Comparison of ENCODE assay signal across 26 cellular contexts in genomic region chr4:141376769-141377168, GRCh38.
DNase-seq lines count a peak whose midpoint lies in the region; ATAC-seq and TF ChIP-seq lines count a peak whose summit lies in the region.
"Had no signal": no experiment of that assay in that cellular context is flagged by ENCODE, and none has a peak within 500 bp of the region (broad histone marks: within the 10 kb centered on the region; RNA-seq: fewer than 3 reads in every experiment).

No MANE protein-coding gene starts in this region.

- H3K4me1 ChIP-seq in colonic mucosa, result no peaks in the 10 kb centered on the region
- H3K4me1 ChIP-seq: left ventricle myocardium inferior had no signal

- peak; percentile 61 for ATAC-seq in GM18505 (IDR thresholded peaks at IDR 0.05; ENCODE audit: unreplicated experiment)
- ATAC-seq in GM19463 (IDR thresholded peaks at IDR 0.05; ENCODE audit: unreplicated experiment), result peak; percentile 95
- ATAC-seq in HG02798 (IDR thresholded peaks at IDR 0.05; ENCODE audit: poor library complexity, unreplicated experiment), result peak; percentile 97
- ATAC-seq in HG03469 (IDR thresholded peaks at IDR 0.05; ENCODE audit: unreplicated experiment), result peak; percentile 70
- ATAC-seq: stimulated activated effector memory CD8-positive, alpha-beta T cell treated with anti-CD3 and anti-CD28 coated beads, Interleukin-12 subunit alpha, Interleukin-12 subunit beta, amount 100 ng/mL, for 72 hours had no signal

- H3K27me3 ChIP-seq in colonic mucosa, result no peaks in the 10 kb centered on the region
- H3K27me3 ChIP-seq: neutrophil had no signal

- TF ChIP-seq POLR2A in GM18505 (IDR thresholded peaks at IDR 0.05; ENCODE audit: borderline replicate concordance, extremely low read depth, insufficient read depth, insufficient read length) (no peak), lower leg skin (IDR thresholded peaks at IDR 0.05) (no peak)

- H3K4me3 ChIP-seq in colonic mucosa, result no peak overlapping the region
- no peak overlapping the region for H3K4me3 ChIP-seq in lower leg skin (ENCODE audit: low read depth, poor library complexity, severe bottlenecking)
- H3K4me3 ChIP-seq: left ventricle myocardium inferior, thoracic aorta had no signal

- H3K27ac ChIP-seq in colonic mucosa, result no peak overlapping the region
- H3K27ac ChIP-seq: left ventricle myocardium inferior, neutrophil, thoracic aorta, WERI-Rb-1 had no signal

- DNase-seq in middle frontal gyrus (ENCODE audit: extremely low spot score, low spot score) (no peak), NCI-H345 treated with DMSO at 0.1 percent for 48 hours (lab: John Stamatoyannopoulos, UW; ENCODE audit: unreplicated experiment) (no peak), colonic mucosa (no peak), lower leg skin (ENCODE audit: low spot score in 2 of 2) (no peak)
- DNase-seq: activated CD4-positive, alpha-beta memory T cell treated with anti-CD3 and anti-CD28 coated beads, Interleukin-2, amount 10 ng/mL, durations not matched to agents 7 days and 5 days; activated naive CD4-positive, alpha-beta T cell treated with anti-CD3 and anti-CD28 coated beads for 36 hours; activated T-cell treated with anti-CD3 and anti-CD28 coated beads, Interleukin-2, amount 50 U/mL, for 1 hour; aorta; DMS 273 treated with DMSO at 0.1 percent for 48 hours; effector CD8-positive, alpha-beta T cell; GF-D8; glutamatergic neuron; H9; KBM-7; left ventricle myocardium inferior; NCI-H187 treated with DMSO at 0.1 percent for 48 hours; retina; SHP77 treated with DMSO at 0.1 percent for 48 hours; WERI-Rb-1 had no signal

- no peaks in the 10 kb centered on the region for H3K9me3 ChIP-seq in colonic mucosa
- H3K9me3 ChIP-seq: neutrophil, thoracic aorta had no signal

- 94 to 95% methylated on average over 2 of the region's 2 CpGs for WGBS in lower leg skin, 2 donors

- intact Hi-C loops in colonic mucosa (cut with DNase I), result no loop called here
- intact Hi-C loops in lower leg skin (cut with DNase I; ENCODE audit: low total_unique reads), result no loop called here

- no peaks in the 10 kb centered on the region for H3K36me3 ChIP-seq in colonic mucosa
- H3K36me3 ChIP-seq: left ventricle myocardium inferior, neutrophil, thoracic aorta, WERI-Rb-1 had no signal

- TF ChIP-seq CTCF in colonic mucosa (IDR thresholded peaks at IDR 0.05), result no peak
- no peak for TF ChIP-seq CTCF in lower leg skin (IDR thresholded peaks at IDR 0.05)

- H3K9ac ChIP-seq in colonic mucosa (ENCODE audit: low read depth in 2 of 2, low read length in 2 of 2), result no peak overlapping the region
